ENCODE assay signal across 1 cellular context in genomic region chr5:102715405-102715804, GRCh38.
TF ChIP-seq lines count a peak whose summit lies in the region.

No MANE protein-coding gene starts in this region.

TF ChIP-seq in IMR-90, 13 proteins besides CTCF, POLR2A, EP300 and RAD21:
- TF ChIP-seq NFE2L2 (IDR thresholded peaks at IDR 0.05; ENCODE audit: low read depth, low read length): no peak
- TF ChIP-seq, protein P1, sequence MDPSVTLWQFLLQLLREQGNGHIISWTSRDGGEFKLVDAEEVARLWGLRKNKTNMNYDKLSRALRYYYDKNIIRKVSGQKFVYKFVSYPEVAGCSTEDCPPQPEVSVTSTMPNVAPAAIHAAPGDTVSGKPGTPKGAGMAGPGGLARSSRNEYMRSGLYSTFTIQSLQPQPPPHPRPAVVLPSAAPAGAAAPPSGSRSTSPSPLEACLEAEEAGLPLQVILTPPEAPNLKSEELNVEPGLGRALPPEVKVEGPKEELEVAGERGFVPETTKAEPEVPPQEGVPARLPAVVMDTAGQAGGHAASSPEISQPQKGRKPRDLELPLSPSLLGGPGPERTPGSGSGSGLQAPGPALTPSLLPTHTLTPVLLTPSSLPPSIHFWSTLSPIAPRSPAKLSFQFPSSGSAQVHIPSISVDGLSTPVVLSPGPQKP (IDR thresholded peaks at IDR 0.05; ENCODE audit: borderline replicate concordance, low read depth, low read length): no peak
- peak; percentile 36; the same call in 1 of the 2 replicates for TF ChIP-seq BHLHE40 (IDR thresholded peaks at IDR 0.05; ENCODE audit: low read depth, low read length)
- peak; percentile 88 for TF ChIP-seq FOS (IDR thresholded peaks at IDR 0.05; ENCODE audit: low read depth, low read length)
- no peak for TF ChIP-seq RCOR1 (IDR thresholded peaks at IDR 0.05; ENCODE audit: insufficient replicate concordance, low read length)
- TF ChIP-seq CEBPB (IDR thresholded peaks at IDR 0.05; ENCODE audit: low read depth, low read length): peak; percentile 41; the same call in 1 of the 2 replicates
- TF ChIP-seq MXI1 (IDR thresholded peaks at IDR 0.05; ENCODE audit: borderline replicate concordance, low read depth, low read length): no peak
